In genomic region chr12:19196959-19197630, GRCh38 we compare ENCODE assay signal across 18 cellular contexts.
DNase-seq lines count a peak whose midpoint lies in the region; ATAC-seq and TF ChIP-seq lines count a peak whose summit lies in the region.
"Had no signal": no experiment of that assay in that cellular context is flagged by ENCODE, and none has a peak within 500 bp of the region (broad histone marks: within the 10 kb centered on the region; RNA-seq: fewer than 3 reads in every experiment).

No MANE protein-coding gene starts in this region.

- no peaks in the 10 kb centered on the region for H3K9me3 ChIP-seq in right atrium auricular region

- no peaks in the 10 kb centered on the region for H3K36me3 ChIP-seq in right atrium auricular region

- TF ChIP-seq CTCF in NB4 (IDR thresholded peaks at IDR 0.05; ENCODE audit: low read depth, low read length) (no peak), VCaP (conservative IDR thresholded peaks at IDR 0.05) (no peak), right atrium auricular region (IDR thresholded peaks at IDR 0.05) (no peak), RWPE1 (conservative IDR thresholded peaks at IDR 0.05; ENCODE audit: low read depth) (no peak)

- POLR2A ChIA-PET in RWPE1 (lab: Yijun Ruan, JAX; ENCODE audit: low non-redundant PET), result no interaction called here

- DNase-seq in DMS153 (lab: John Stamatoyannopoulos, UW), result peak; percentile 6
- DNase-seq in DMS153 treated with DMSO at 0.1 percent for 48 hours (lab: John Stamatoyannopoulos, UW; ENCODE audit: unreplicated experiment), result no peak
- DNase-seq in NB4 (ENCODE audit: low read depth), result peak; percentile 24
- DNase-seq in right atrium auricular region (ENCODE audit: low spot score), result no peak
- no peak for DNase-seq in RWPE1 (ENCODE audit: low spot score)
- DNase-seq in cerebellar cortex (ENCODE audit: low spot score), result no peak
- DNase-seq: activated effector memory CD4-positive, alpha-beta T cell treated with anti-CD3 and anti-CD28 coated beads, Interleukin-2, amount 50 U/mL, for 16 hours; amniotic stem cell; DMS79; endodermal cell; KG1; mammary epithelial cell; stimulated activated naive CD8-positive, alpha-beta T cell treated with anti-CD3 and anti-CD28 coated beads, Interleukin-15, amount 100 ng/mL, for 72 hours had no signal

- no peak overlapping the region for H3K4me3 ChIP-seq in NB4 (ENCODE audit: low read depth, low read length)
- no peak overlapping the region for H3K4me3 ChIP-seq in right atrium auricular region
- H3K4me3 ChIP-seq: BLaER1 treated with 17β-estradiol and CSF1 and Interleukin-3, amounts not matched to agents 10 nM and 100 nM had no signal

- peak overlapping the region; percentile 49 for H3K27ac ChIP-seq in VCaP
- H3K27ac ChIP-seq in right atrium auricular region, result peak overlapping the region; percentile 67 to 72
- H3K27ac ChIP-seq in RWPE1, result no peak overlapping the region
- H3K27ac ChIP-seq: 22Rv1; BLaER1 treated with 17β-estradiol and CSF1 and Interleukin-3, amounts not matched to agents 10 nM and 100 nM; HL-60 had no signal

- no peak for TF ChIP-seq POLR2A in NB4 (IDR thresholded peaks at IDR 0.05; ENCODE audit: extremely low read depth, insufficient read length)

- no peak for ATAC-seq in HG02678 (IDR thresholded peaks at IDR 0.05; ENCODE audit: unreplicated experiment)
- ATAC-seq: stimulated activated naive CD8-positive, alpha-beta T cell treated with anti-CD3 and anti-CD28 coated beads, Interleukin-15, amount 100 ng/mL, for 72 hours had no signal

- H3K27me3 ChIP-seq in right atrium auricular region, result no peaks in the 10 kb centered on the region
- H3K27me3 ChIP-seq: BLaER1 treated with 17β-estradiol and CSF1 and Interleukin-3, amounts not matched to agents 10 nM and 100 nM had no signal

- CTCF ChIA-PET in RWPE1 (lab: Yijun Ruan, JAX), result no interaction called here

- H3K4me1 ChIP-seq in right atrium auricular region, result peaks cover 0 to 13% of the 10 kb centered on the region in 2 donors

Comparison
In these comparisons a context has a peak if more than half of its experiments do, and no peak if none do; other contexts are left out.
1. DNase-seq: peak in DMS153 (single experiment) and NB4 (single experiment); none in DMS153 treated with DMSO at 0.1 percent for 48 hours (single experiment), right atrium auricular region (single experiment), RWPE1 (single experiment) and cerebellar cortex (single experiment).